24 cellular contexts compared by ENCODE assay signal in the genomic region with DNA sequence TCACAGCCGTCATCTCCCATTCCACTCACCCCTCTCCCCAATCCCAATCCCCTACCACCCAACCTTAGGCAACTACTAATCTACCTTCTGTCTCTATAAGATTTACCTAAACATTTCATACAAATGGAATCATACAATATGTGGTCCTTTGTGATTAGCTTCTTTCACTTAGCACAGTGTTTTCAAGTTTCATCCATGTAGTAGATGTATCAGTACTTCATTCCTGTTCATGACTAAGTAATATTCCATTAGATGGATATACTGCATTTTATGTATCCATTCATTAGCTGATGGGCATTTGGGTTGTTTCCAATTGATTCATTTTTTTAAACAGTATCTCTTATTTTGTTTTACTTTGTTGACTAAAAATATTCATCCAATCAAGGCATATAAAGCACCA.
"Had no signal": no experiment of that assay in that cellular context is flagged by ENCODE, and none has a peak within 500 bp of the region (broad histone marks: within the 10 kb centered on the region; RNA-seq: fewer than 3 reads in every experiment).

No MANE protein-coding gene starts in this region.

- H3K4me1 ChIP-seq: lower lobe of right lung, stomach, thyroid gland, vagina had no signal

- H3K27ac ChIP-seq: dorsolateral prefrontal cortex, lower lobe of right lung, neutrophil, parathyroid adenoma, stomach, thyroid gland, vagina had no signal

- H3K9me3 ChIP-seq: lower lobe of right lung, mucosa of descending colon, neutrophil, stomach, thyroid gland, vagina had no signal

- DNase-seq: cortex of kidney; dorsolateral prefrontal cortex; effector CD4-positive, alpha-beta T cell; hypothalamus; immature natural killer cell; islet precursor cell; kidney glomerular epithelial cell; left colon; left ventricle myocardium superior; lower lobe of right lung; mucosa of descending colon; naive B cell; stimulated activated CD4-positive, alpha-beta T cell treated with anti-CD3 and anti-CD28 coated beads, Interleukin-2, amount 100 ng/mL, for 24 hours; stimulated activated CD4-positive, alpha-beta T cell treated with anti-CD3 and anti-CD28 coated beads, Interleukin-4, amount 100 ng/mL, for 24 hours; stimulated activated naive CD4-positive, alpha-beta T cell treated with Interleukin-2 at 50 U/mL for 16 hours; stomach; thyroid gland; trophoblast cell had no signal

- H2AFZ ChIP-seq: parathyroid adenoma had no signal

- H3K36me3 ChIP-seq: lower lobe of right lung, neutrophil, stomach, thyroid gland, vagina had no signal

- H3K9ac ChIP-seq: parathyroid adenoma had no signal

- H3K27me3 ChIP-seq: dorsolateral prefrontal cortex, neutrophil, stomach, thyroid gland, vagina had no signal

- H3K4me3 ChIP-seq: dorsolateral prefrontal cortex, lower lobe of right lung, mucosa of descending colon, stomach, thyroid gland, vagina had no signal

- ATAC-seq: left colon; left ventricle myocardium superior; lower lobe of right lung; mucosa of descending colon; natural killer cell treated with Interleukin-12 subunit alpha and Interleukin-12 subunit beta and Interleukin-15 and Interleukin-18, amount 100 ng/mL, for 72 hours; sciatic nerve; stimulated activated effector memory CD8-positive, alpha-beta T cell treated with anti-CD3 and anti-CD28 coated beads, Interleukin-12 subunit alpha, Interleukin-12 subunit beta, amount 100 ng/mL, for 72 hours had no signal
